Comparison of ENCODE assay signal across 19 cellular contexts in the genomic region with DNA sequence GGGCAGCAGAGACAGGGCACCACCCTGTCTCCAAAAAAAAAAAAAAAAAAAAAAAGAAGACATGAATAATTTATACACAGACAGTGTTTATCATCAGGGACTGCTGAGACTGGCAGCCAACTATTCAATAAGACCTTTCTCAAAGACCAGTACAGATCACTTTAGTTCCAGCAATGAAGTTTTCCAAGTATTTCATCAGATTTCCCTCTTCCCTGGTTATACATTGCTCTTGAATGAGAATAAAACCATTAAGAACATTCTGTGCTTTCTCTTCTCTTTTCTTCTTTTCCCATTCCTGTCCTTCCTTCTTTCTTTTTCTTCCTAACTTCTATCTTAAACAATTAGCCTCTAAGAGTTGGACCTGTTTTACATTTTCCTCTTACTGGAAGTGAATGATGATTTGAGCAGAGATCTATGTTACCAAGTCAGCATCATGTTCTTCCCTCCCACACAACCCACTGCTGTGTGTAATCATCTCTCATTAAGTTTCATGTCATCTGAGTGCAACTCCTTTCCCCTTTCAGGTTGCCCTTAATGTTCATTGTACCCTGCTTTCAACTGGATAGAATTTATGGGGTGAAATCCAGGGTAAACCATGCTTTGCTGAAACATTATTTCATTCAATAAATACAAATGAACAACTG. TPM values are rescaled to one million over a fixed set of nuclear protein-coding genes. Genes with fewer than 3 reads are reported as not detected.
A peak's percentile ranks its signal among the peaks of the same experiment; 100 is the strongest.
DNase-seq lines count a peak whose midpoint lies in the region; ATAC-seq, FAIRE-seq and TF ChIP-seq lines count a peak whose summit lies in the region.
"Had no signal": no experiment of that assay in that cellular context is flagged by ENCODE, and none has a peak within 500 bp of the region (broad histone marks: within the 10 kb centered on the region; RNA-seq: fewer than 3 reads in every experiment).

No MANE protein-coding gene starts in this region.

- no peak overlapping the region for H2AFZ ChIP-seq in K562 (ENCODE audit: low read depth, low read length)

- DNase-seq in left cardiac atrium (no peak), left ventricle myocardium inferior (no peak), K562 (ENCODE audit: extremely low read depth in 1 of 4, low spot score in 3 of 4) (no peak), lung (ENCODE audit: low spot score) (no peak), NCI-H1092 treated with DMSO at 0.1 percent for 48 hours (lab: John Stamatoyannopoulos, UW) (no peak), adrenal gland (no peak)
- DNase-seq: activated CD8-positive, alpha-beta T cell treated with anti-CD3 and anti-CD28 coated beads, Interleukin-2, amount 10 ng/mL, durations not matched to agents 7 days and 5 days; foreskin keratinocyte; H9; mucosa of descending colon; NCI-H2081; NCI-H524; Right ventricle myocardium superior; stimulated activated CD4-positive, alpha-beta T cell treated with anti-CD3 and anti-CD28 coated beads, Interleukin-2, amount 100 ng/mL, for 48 hours; T-helper 1 cell had no signal

- no peak for FAIRE-seq in K562 (lab: Jason Lieb, UNC)

- H3K9ac ChIP-seq in K562 (ENCODE audit: insufficient read depth in 1 of 2, low read depth in 2 of 2, low read length in 2 of 2) (no peak overlapping the region), subcutaneous abdominal adipose tissue (ENCODE audit: low read length in 5 of 5) (peak overlapping the region in 3 of 5 donors; percentile 4 to 24 (median 20))

- in situ Hi-C loops in K562 (cut with MboI), result loop anchor here (25.0 kb wide), 1 partner anchor 765 kb away; no protein-coding TSS in a partner anchor

- H4K20me1 ChIP-seq in K562 (replicated peaks; ENCODE audit: control insufficient read depth, insufficient read depth, low read length), result no peaks in the 10 kb centered on the region

- no TSS peak for BruUV-seq in K562 (replicated peaks; lab: Mats Ljungman, UMichigan)

- CTCF ChIA-PET in K562 (lab: Yijun Ruan, JAX; ENCODE audit: low intra/inter-chr PET ratio), result interaction anchor here (2.0 kb wide), 1 partner anchor 20 kb away, joined by 5 read pairs; no protein-coding TSS in a partner anchor

- TF ChIP-seq POLR2A in K562 (conservative IDR thresholded peaks at IDR 0.05) (no peak), adrenal gland (IDR thresholded peaks at IDR 0.05) (no peak)

- POLR2A ChIA-PET in K562 (lab: Yijun Ruan, JAX), result no interaction called here

- peaks cover 4% of the 10 kb centered on the region for H3K9me3 ChIP-seq in left ventricle myocardium inferior (replicated peaks)
- no peaks in the 10 kb centered on the region for H3K9me3 ChIP-seq in K562 (replicated peaks; ENCODE audit: control insufficient read depth, insufficient read depth, low read depth, low read length)
- peaks cover 1 to 6% of the 10 kb centered on the region in 2 donors for H3K9me3 ChIP-seq in lung (ENCODE audit: control insufficient read depth in 2 of 2, insufficient read depth in 1 of 2, low read length in 1 of 2)
- peaks cover 0 to 8% (median 4%) of the 10 kb centered on the region in 5 donors for H3K9me3 ChIP-seq in subcutaneous abdominal adipose tissue (ENCODE audit: control insufficient read depth in 5 of 5, low read length in 5 of 5)
- H3K9me3 ChIP-seq in adrenal gland (replicated peaks in 1 of 3), result no peaks in the 10 kb centered on the region
- H3K9me3 ChIP-seq: mucosa of descending colon, vagina had no signal

- intact Hi-C loops in left cardiac atrium (cut with DNase I), result no loop called here
- intact Hi-C loops in left ventricle myocardium inferior (cut with micrococcal nuclease), result no loop called here
- intact Hi-C loops in K562 (cut with micrococcal nuclease), result loop anchor here (5.0 kb wide), 1 partner anchor 40 kb away; no protein-coding TSS in a partner anchor
- intact Hi-C loops in adrenal gland (cut with DNase I), result no loop called here

- TF ChIP-seq CTCF in left ventricle myocardium inferior (IDR thresholded peaks at IDR 0.05; ENCODE audit: borderline replicate concordance) (no peak), K562 (IDR thresholded peaks at IDR 0.05 in 2 of 3, conservative IDR thresholded peaks at IDR 0.05 in 1 of 3; ENCODE audit: insufficient read depth in 2 of 3, low read depth in 1 of 3, low read length in 3 of 3) (no peak), lung (IDR thresholded peaks at IDR 0.05; ENCODE audit: control extremely low read depth, extremely low read depth) (no peak), adrenal gland (IDR thresholded peaks at IDR 0.05) (no peak)

- H3K79me2 ChIP-seq in K562 (ENCODE audit: control insufficient read depth, insufficient read depth, low read length), result no peaks in the 10 kb centered on the region

- H3K4me1 ChIP-seq in left ventricle myocardium inferior, result no peaks in the 10 kb centered on the region
- peaks cover 0 to 3% of the 10 kb centered on the region in 2 experiments; a peak in 2 of 5 replicates for H3K4me1 ChIP-seq in K562 (replicated peaks in 1 of 2; ENCODE audit: control insufficient read depth in 2 of 2, insufficient read depth in 2 of 2, low read length in 2 of 2)
- no peaks in the 10 kb centered on the region for H3K4me1 ChIP-seq in lung (ENCODE audit: control insufficient read depth in 2 of 2, insufficient read depth in 2 of 2, low read length in 2 of 2)
- H3K4me1 ChIP-seq in subcutaneous abdominal adipose tissue (ENCODE audit: control insufficient read depth in 5 of 5, insufficient read depth in 5 of 5, low read length in 5 of 5), result peaks cover 0 to 18% (median 14%) of the 10 kb centered on the region in 5 donors
- no peaks in the 10 kb centered on the region for H3K4me1 ChIP-seq in adrenal gland (replicated peaks in 1 of 2)
- H3K4me1 ChIP-seq: foreskin keratinocyte, vagina had no signal

- H3K4me3 ChIP-seq in left ventricle myocardium inferior, result no peak overlapping the region
- no peak overlapping the region for H3K4me3 ChIP-seq in K562
- H3K4me3 ChIP-seq in lung, result no peak overlapping the region
- peak overlapping the region in 1 of 5 donors; percentile 1 for H3K4me3 ChIP-seq in subcutaneous abdominal adipose tissue (ENCODE audit: low read depth in 1 of 5, low read length in 5 of 5)
- no peak overlapping the region for H3K4me3 ChIP-seq in adrenal gland
- H3K4me3 ChIP-seq: mucosa of descending colon, vagina had no signal

- TF ChIP-seq RAD21 in K562 (CRISPR knock-in tag; conservative IDR thresholded peaks at IDR 0.05 in 1 of 2, IDR thresholded peaks at IDR 0.05 in 1 of 2), result no peak

- no peak overlapping the region for H3K27ac ChIP-seq in left ventricle myocardium inferior (replicated peaks)
- H3K27ac ChIP-seq in K562 (ENCODE audit: extremely low read depth, low read depth, low read length), result no peak overlapping the region
- H3K27ac ChIP-seq in lung (ENCODE audit: low read depth in 1 of 2, low read length in 1 of 2), result no peak overlapping the region
- H3K27ac ChIP-seq in subcutaneous abdominal adipose tissue (ENCODE audit: low read depth, low read length), result peak overlapping the region; percentile 68
- no peak overlapping the region for H3K27ac ChIP-seq in adrenal gland
- H3K27ac ChIP-seq: foreskin keratinocyte, vagina had no signal

- no peak overlapping the region for H3K4me2 ChIP-seq in K562 (ENCODE audit: insufficient read depth, low read length)

- H3K27me3 ChIP-seq in left ventricle myocardium inferior (ENCODE audit: low read depth) (no peaks in the 10 kb centered on the region), K562 (ENCODE audit: control insufficient read depth in 2 of 2, insufficient read depth in 2 of 2, low read length in 2 of 2) (no peaks in the 10 kb centered on the region), lung (ENCODE audit: control insufficient read depth, insufficient read depth) (no peaks in the 10 kb centered on the region), subcutaneous abdominal adipose tissue (ENCODE audit: control insufficient read depth in 5 of 5, insufficient read depth in 4 of 5, low read length in 5 of 5) (no peaks in the 10 kb centered on the region), adrenal gland (no peaks in the 10 kb centered on the region)
- H3K27me3 ChIP-seq: foreskin keratinocyte, vagina had no signal

- TF ChIP-seq EP300 in K562 (IDR thresholded peaks at IDR 0.05; ENCODE audit: low read length), result no peak

- no peaks in the 10 kb centered on the region for H3K36me3 ChIP-seq in left ventricle myocardium inferior
- no peaks in the 10 kb centered on the region for H3K36me3 ChIP-seq in K562 (ENCODE audit: control insufficient read depth, insufficient read depth, low read length)
- H3K36me3 ChIP-seq in lung (ENCODE audit: control insufficient read depth in 2 of 2, insufficient read depth in 2 of 2, low read length in 2 of 2), result no peaks in the 10 kb centered on the region
- H3K36me3 ChIP-seq in subcutaneous abdominal adipose tissue (ENCODE audit: control insufficient read depth in 5 of 5, insufficient read depth in 5 of 5, low read length in 5 of 5), result no peaks in the 10 kb centered on the region
- H3K36me3 ChIP-seq in adrenal gland (replicated peaks in 1 of 2), result no peaks in the 10 kb centered on the region
- H3K36me3 ChIP-seq: vagina had no signal

- ATAC-seq in left cardiac atrium, result peak; percentile 27 to 85
- ATAC-seq in K562, result no peak
- peak; percentile 39 for ATAC-seq in lung (ENCODE audit: insufficient read depth, low FRiP score)
- ATAC-seq in GM18520 (IDR thresholded peaks at IDR 0.05; ENCODE audit: unreplicated experiment), result no peak
- ATAC-seq: activated CD8-positive, alpha-beta T cell treated with anti-CD3 and anti-CD28 coated beads, Interleukin-2, amount 10 ng/mL, durations not matched to agents 7 days and 5 days; foreskin keratinocyte; mucosa of descending colon had no signal

- H3K9me1 ChIP-seq in K562 (ENCODE audit: control insufficient read depth, insufficient read depth, low read length), result no peaks in the 10 kb centered on the region

RNA-seq across cellular contexts. Expression of a gene that starts 35.9 kb away (rescaled TPM):
- total RNA-seq in left cardiac atrium (not detected), left ventricle myocardium inferior (not detected), K562 (2014; rRNA removed) (not detected in 2 replicates), K562 (2014; rRNA removed; fragmentation: Illumina TruSeq; extraction: Trizol) (not detected in 2 replicates), K562 (2015; rRNA removed; fragmentation: Illumina TruSeq; extraction: Trizol) (not detected in 2 replicates), K562 (2021) (not detected in 2 replicates), lung (not detected), adrenal gland (not detected)
- not detected in 2 replicates for total RNA-seq in K562 (2011; cell fraction: chromatin; rRNA removed; ENCODE audit: low replicate concordance)
- not detected in 2 replicates for total RNA-seq in K562 (2011; cell fraction: nucleolus; rRNA removed)
- not detected in 2 replicates for total RNA-seq in K562 (2011; cell fraction: nucleoplasm; rRNA removed)
- polyA plus RNA-seq in K562 (2011; rRNA removed) (not detected in 2 replicates), K562 (2014; fragmentation: Illumina TruSeq; extraction: Trizol) (not detected in 2 replicates), K562 (2014; fragmentation: Nextera tagmentation; extraction: Ambion mirVana) (not detected), K562 (2014; rRNA removed) (not detected in 2 replicates), lung (not detected), adrenal gland (not detected)
- not detected in 2 replicates for polyA plus RNA-seq in K562 (2011; cell fraction: cytosol; rRNA removed)
- polyA plus RNA-seq in K562 (2011; cell fraction: nucleus; rRNA removed), result not detected in 2 replicates
- polyA plus RNA-seq in K562 (2012), result not detected in 2 replicates
- polyA minus RNA-seq in K562 (2011; rRNA and poly(A)+ RNA removed), result not detected in 2 replicates
- not detected in 2 replicates for polyA minus RNA-seq in K562 (2011; cell fraction: cytosol; rRNA and poly(A)+ RNA removed)
- polyA minus RNA-seq in K562 (2011; cell fraction: nucleus; rRNA and poly(A)+ RNA removed), result not detected in 2 replicates
- total RNA-seq: activated CD8-positive, alpha-beta T cell treated with anti-CD3 and anti-CD28 coated beads, Interleukin-2, amount 10 ng/mL, durations not matched to agents 7 days and 5 days; foreskin keratinocyte; H9; mucosa of descending colon; Right ventricle myocardium superior; vagina had no signal
- polyA plus RNA-seq: adipose tissue, foreskin keratinocyte had no signal

Comparison
In these comparisons a context has a peak if more than half of its experiments do, and no peak if none do; other contexts are left out.
1. ATAC-seq: peak in left cardiac atrium (2 of 2) and lung (single experiment); none in K562 (single experiment) and GM18520 (single experiment).
2. H3K9ac ChIP-seq: peak in subcutaneous abdominal adipose tissue (3 of 5); none in K562 (0 of 2).